Comparison of ENCODE assay signal across 1 cellular context in genomic region chr14:73757876-73758391, GRCh38.
TF ChIP-seq lines count a peak whose summit lies in the region.

No MANE protein-coding gene starts in this region.

TF ChIP-seq in HCT116, 20 proteins besides CTCF, POLR2A, EP300 and RAD21 (continued from another document):
- TF ChIP-seq REST (IDR thresholded peaks at IDR 0.05; ENCODE audit: low read depth) (no peak), FOSL1 (IDR thresholded peaks at IDR 0.05; ENCODE audit: low read depth) (no peak)
TF ChIP-seq in HCT116: peak in this region for 0.
